9 cellular contexts compared by ENCODE assay signal in the genomic region with DNA sequence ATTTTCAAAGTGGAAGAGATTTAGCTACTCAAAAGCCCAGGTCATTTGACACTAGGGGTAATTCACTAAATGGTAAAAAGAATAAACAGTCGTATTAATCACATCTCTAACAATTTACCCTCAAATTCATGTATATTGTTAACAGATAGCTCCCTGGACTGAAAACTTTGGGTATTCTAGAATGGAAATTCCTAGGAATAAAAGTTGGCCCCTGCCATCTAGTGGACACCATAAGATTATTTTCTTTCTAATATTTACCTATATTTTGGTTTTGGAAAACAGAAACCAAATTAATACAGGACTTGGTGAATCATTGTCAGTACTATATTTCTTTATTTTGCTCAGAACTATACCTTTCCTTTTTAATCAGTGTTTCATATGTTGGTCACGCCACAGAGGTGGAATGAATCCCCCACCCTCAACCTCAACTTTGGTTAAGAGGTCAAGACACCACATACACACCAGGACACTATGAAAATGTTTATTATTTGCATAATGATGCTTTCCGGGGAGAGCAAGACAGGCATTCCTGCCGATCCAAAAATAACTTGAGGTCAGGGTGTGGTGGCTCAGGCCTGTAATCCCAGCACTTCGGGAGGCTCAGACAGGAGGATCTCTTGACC.
DNase-seq lines count a peak whose midpoint lies in the region; ATAC-seq and TF ChIP-seq lines count a peak whose summit lies in the region.
"Had no signal": no experiment of that assay in that cellular context is flagged by ENCODE, and none has a peak within 500 bp of the region (broad histone marks: within the 10 kb centered on the region; RNA-seq: fewer than 3 reads in every experiment).

No MANE protein-coding gene starts in this region.

- no peak overlapping the region for H2BK5ac ChIP-seq in mesendoderm (ENCODE audit: low read length)

- TF ChIP-seq POLR2A in body of pancreas (IDR thresholded peaks at IDR 0.05): no peak

- WGBS in mesendoderm (ENCODE audit: extremely low coverage, insufficient coverage, low lambda C conversion rate): no CpG with 5 or more reads among the region's 5 CpGs
- 46% methylated on average over 3 to 5 of the region's 5 CpGs for WGBS in body of pancreas, 2 donors

- no peaks in the 10 kb centered on the region for H3K4me1 Mint-ChIP-seq in brain

- CTCF ChIA-PET in BJ (lab: Yijun Ruan, JAX): interaction anchor here (1.2 to 1.7 kb wide), 4 partner anchors 10 to 565 kb away, joined by 3 to 7 read pairs (median 3); no protein-coding TSS in a partner anchor

- no peak overlapping the region for H3K4me2 ChIP-seq in mesendoderm (ENCODE audit: low read length)

- H3K79me1 ChIP-seq in mesendoderm (ENCODE audit: low read length): no peaks in the 10 kb centered on the region

- H2AK5ac ChIP-seq in mesendoderm (ENCODE audit: low read length): no peak overlapping the region

- H3K27me3 ChIP-seq in BJ (ENCODE audit: control insufficient read depth, insufficient read depth, low read length): no peaks in the 10 kb centered on the region
- no peaks in the 10 kb centered on the region for H3K27me3 ChIP-seq in mesendoderm (ENCODE audit: insufficient read depth, low read length, poor library complexity)
- no peaks in the 10 kb centered on the region for H3K27me3 ChIP-seq in body of pancreas

- TF ChIP-seq CTCF in BJ (IDR thresholded peaks at IDR 0.05; ENCODE audit: insufficient read depth, low read depth, low read length) (peak; percentile 23; the same call in 1 of the 2 replicates), brain (conservative IDR thresholded peaks at IDR 0.05) (peak; percentile 56 to 58), body of pancreas (IDR thresholded peaks at IDR 0.05) (peak in 3 of 7 experiments; percentile 9 to 24 (median 15))

- H3K36me3 ChIP-seq in BJ (ENCODE audit: control insufficient read depth, insufficient read depth, low read length) (no peaks in the 10 kb centered on the region), mesendoderm (ENCODE audit: control insufficient read depth, insufficient read depth, low read length) (no peaks in the 10 kb centered on the region), body of pancreas (replicated peaks in 1 of 2; ENCODE audit: insufficient read depth in 1 of 2, low read depth in 2 of 2) (no peaks in the 10 kb centered on the region)

- peaks cover 0 to 6% (median 0%) of the 10 kb centered on the region in 5 experiments for H3K9me3 Mint-ChIP-seq in brain
- H3K9me3 Mint-ChIP-seq: T-helper 2 cell treated with Interferon-gamma antibody and Interleukin-4, amounts not matched to agents 5 μg/mL and 100 μg/mL, for 36 hours had no signal

- H3K36me3 Mint-ChIP-seq in brain: no peaks in the 10 kb centered on the region

- no peak overlapping the region for H2BK120ac ChIP-seq in mesendoderm (ENCODE audit: low read depth, low read length)

- H4K5ac ChIP-seq in mesendoderm (ENCODE audit: low read length): no peak overlapping the region

- intact Hi-C loops in body of pancreas (cut with DNase I): no loop called here

- ATAC-seq in GM19395 (IDR thresholded peaks at IDR 0.05; ENCODE audit: unreplicated experiment) (no peak), GM21390 (IDR thresholded peaks at IDR 0.05; ENCODE audit: unreplicated experiment) (no peak), body of pancreas (no peak)

- no peak overlapping the region for H3K27ac Mint-ChIP-seq in brain
- H3K27ac Mint-ChIP-seq: T-helper 2 cell treated with Interferon-gamma antibody and Interleukin-4, amounts not matched to agents 5 μg/mL and 100 μg/mL, for 36 hours had no signal

- no peak overlapping the region for H3K4me3 ChIP-seq in BJ (ENCODE audit: low read depth, low read length)
- no peak overlapping the region for H3K4me3 ChIP-seq in mesendoderm (ENCODE audit: low read length)
- no peak overlapping the region for H3K4me3 ChIP-seq in body of pancreas

- no peak overlapping the region for H4K8ac ChIP-seq in mesendoderm (ENCODE audit: low read depth, low read length)

- H3K9ac ChIP-seq in mesendoderm (ENCODE audit: low read length): no peak overlapping the region

- no peaks in the 10 kb centered on the region for H3K79me2 ChIP-seq in mesendoderm (ENCODE audit: control insufficient read depth, insufficient read depth, low read length)

- POLR2A ChIA-PET in BJ (lab: Charles Lee): no interaction called here

- TF ChIP-seq RAD21 in Ishikawa (IDR thresholded peaks at IDR 0.05; ENCODE audit: low read depth): peak; percentile 29; the same call in 1 of the 2 replicates

- DNase-seq in BJ (ENCODE audit: low read depth) (no peak), mesendoderm (peak; percentile 9), AML-193 (lab: John Stamatoyannopoulos, UW) (no peak), body of pancreas (no peak)

- H3K18ac ChIP-seq in mesendoderm (ENCODE audit: low read length): no peak overlapping the region

- H3K27ac ChIP-seq in mesendoderm (ENCODE audit: low read depth, low read length): no peak overlapping the region
- no peak overlapping the region for H3K27ac ChIP-seq in body of pancreas

- no peak for TF ChIP-seq EP300 in Ishikawa (IDR thresholded peaks at IDR 0.05; ENCODE audit: borderline replicate concordance)

- no peak overlapping the region for H3K56ac ChIP-seq in mesendoderm (ENCODE audit: low read length)

- H3K4me1 ChIP-seq in mesendoderm (ENCODE audit: control insufficient read depth, low read depth, low read length) (no peaks in the 10 kb centered on the region), body of pancreas (no peaks in the 10 kb centered on the region)

- no peaks in the 10 kb centered on the region for H3K9me3 ChIP-seq in body of pancreas

- no peak overlapping the region for H3K23ac ChIP-seq in mesendoderm (ENCODE audit: low read length)

- no peaks in the 10 kb centered on the region for H3K27me3 Mint-ChIP-seq in brain

- no peak overlapping the region for H3K4ac ChIP-seq in mesendoderm (ENCODE audit: low read depth, low read length)

- no peak overlapping the region for H3K4me3 Mint-ChIP-seq in brain
- H3K4me3 Mint-ChIP-seq: T-helper 2 cell treated with Interferon-gamma antibody and Interleukin-4, amounts not matched to agents 5 μg/mL and 100 μg/mL, for 36 hours had no signal

- H2BK15ac ChIP-seq in mesendoderm (replicated peaks; ENCODE audit: low read depth): no peak overlapping the region

TF ChIP-seq in Ishikawa, 13 proteins besides CTCF, POLR2A, EP300 and RAD21:
- TF ChIP-seq CREB1 (IDR thresholded peaks at IDR 0.05; ENCODE audit: low read depth) (no peak), YY1 (IDR thresholded peaks at IDR 0.05; ENCODE audit: low read depth) (no peak), NFIC (IDR thresholded peaks at IDR 0.05) (no peak), CEBPB (IDR thresholded peaks at IDR 0.05) (no peak), TCF12 (IDR thresholded peaks at IDR 0.05; ENCODE audit: low read depth) (no peak), TAF1 (IDR thresholded peaks at IDR 0.05; ENCODE audit: low read depth) (no peak), FOXM1 (IDR thresholded peaks at IDR 0.05; ENCODE audit: borderline replicate concordance, low read depth) (no peak), TEAD4 (IDR thresholded peaks at IDR 0.05) (no peak), ZBTB7A (IDR thresholded peaks at IDR 0.05; ENCODE audit: low read depth) (no peak), EGR1 (IDR thresholded peaks at IDR 0.05) (no peak)
- TF ChIP-seq, protein P1, sequence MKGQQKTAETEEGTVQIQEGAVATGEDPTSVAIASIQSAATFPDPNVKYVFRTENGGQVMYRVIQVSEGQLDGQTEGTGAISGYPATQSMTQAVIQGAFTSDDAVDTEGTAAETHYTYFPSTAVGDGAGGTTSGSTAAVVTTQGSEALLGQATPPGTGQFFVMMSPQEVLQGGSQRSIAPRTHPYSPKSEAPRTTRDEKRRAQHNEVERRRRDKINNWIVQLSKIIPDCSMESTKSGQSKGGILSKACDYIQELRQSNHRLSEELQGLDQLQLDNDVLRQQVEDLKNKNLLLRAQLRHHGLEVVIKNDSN (IDR thresholded peaks at IDR 0.05): no peak
- TF ChIP-seq, protein P2, sequence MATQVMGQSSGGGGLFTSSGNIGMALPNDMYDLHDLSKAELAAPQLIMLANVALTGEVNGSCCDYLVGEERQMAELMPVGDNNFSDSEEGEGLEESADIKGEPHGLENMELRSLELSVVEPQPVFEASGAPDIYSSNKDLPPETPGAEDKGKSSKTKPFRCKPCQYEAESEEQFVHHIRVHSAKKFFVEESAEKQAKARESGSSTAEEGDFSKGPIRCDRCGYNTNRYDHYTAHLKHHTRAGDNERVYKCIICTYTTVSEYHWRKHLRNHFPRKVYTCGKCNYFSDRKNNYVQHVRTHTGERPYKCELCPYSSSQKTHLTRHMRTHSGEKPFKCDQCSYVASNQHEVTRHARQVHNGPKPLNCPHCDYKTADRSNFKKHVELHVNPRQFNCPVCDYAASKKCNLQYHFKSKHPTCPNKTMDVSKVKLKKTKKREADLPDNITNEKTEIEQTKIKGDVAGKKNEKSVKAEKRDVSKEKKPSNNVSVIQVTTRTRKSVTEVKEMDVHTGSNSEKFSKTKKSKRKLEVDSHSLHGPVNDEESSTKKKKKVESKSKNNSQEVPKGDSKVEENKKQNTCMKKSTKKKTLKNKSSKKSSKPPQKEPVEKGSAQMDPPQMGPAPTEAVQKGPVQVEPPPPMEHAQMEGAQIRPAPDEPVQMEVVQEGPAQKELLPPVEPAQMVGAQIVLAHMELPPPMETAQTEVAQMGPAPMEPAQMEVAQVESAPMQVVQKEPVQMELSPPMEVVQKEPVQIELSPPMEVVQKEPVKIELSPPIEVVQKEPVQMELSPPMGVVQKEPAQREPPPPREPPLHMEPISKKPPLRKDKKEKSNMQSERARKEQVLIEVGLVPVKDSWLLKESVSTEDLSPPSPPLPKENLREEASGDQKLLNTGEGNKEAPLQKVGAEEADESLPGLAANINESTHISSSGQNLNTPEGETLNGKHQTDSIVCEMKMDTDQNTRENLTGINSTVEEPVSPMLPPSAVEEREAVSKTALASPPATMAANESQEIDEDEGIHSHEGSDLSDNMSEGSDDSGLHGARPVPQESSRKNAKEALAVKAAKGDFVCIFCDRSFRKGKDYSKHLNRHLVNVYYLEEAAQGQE (IDR thresholded peaks at IDR 0.05; ENCODE audit: low read depth): no peak
- TF ChIP-seq, protein P3, sequence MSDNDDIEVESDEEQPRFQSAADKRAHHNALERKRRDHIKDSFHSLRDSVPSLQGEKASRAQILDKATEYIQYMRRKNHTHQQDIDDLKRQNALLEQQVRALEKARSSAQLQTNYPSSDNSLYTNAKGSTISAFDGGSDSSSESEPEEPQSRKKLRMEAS (IDR thresholded peaks at IDR 0.05): no peak
